ENCODE assay signal across 11 cellular contexts in the genomic region with DNA sequence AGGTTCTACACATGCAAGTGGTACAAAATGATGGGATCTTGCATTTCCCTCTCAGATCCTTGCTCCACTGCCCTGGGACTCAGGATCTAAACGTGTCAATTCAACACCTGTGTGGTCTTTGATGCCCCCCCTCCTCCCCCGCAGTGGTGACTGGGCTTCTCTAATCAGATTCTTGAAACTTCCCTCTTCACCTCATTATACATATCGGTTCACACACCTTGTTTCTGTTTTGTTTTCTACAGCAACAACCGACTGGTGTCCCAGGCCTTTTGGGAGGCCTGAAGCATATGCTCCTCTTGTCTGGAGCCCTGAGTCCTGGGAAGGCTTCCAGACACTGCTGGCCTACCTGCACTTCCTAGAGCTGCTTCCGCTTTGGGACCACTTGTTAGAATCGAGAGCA. TPM values are rescaled to one million over a fixed set of nuclear protein-coding genes. Genes with fewer than 3 reads are reported as not detected.
DNase-seq lines count a peak whose midpoint lies in the region; ATAC-seq, FAIRE-seq and TF ChIP-seq lines count a peak whose summit lies in the region.
"Had no signal": no experiment of that assay in that cellular context is flagged by ENCODE, and none has a peak within 500 bp of the region (broad histone marks: within the 10 kb centered on the region; RNA-seq: fewer than 3 reads in every experiment).

No MANE protein-coding gene starts in this region.

- ATAC-seq in T-helper 17 cell (no peak), right lobe of liver (no peak), upper lobe of left lung (ENCODE audit: low FRiP score in 2 of 2) (no peak)
- ATAC-seq: activated CD8-positive, alpha-beta memory T cell treated with anti-CD3 and anti-CD28 coated beads, Interleukin-2, amount 10 ng/mL, durations not matched to agents 7 days and 5 days had no signal

- H3K27me3 ChIP-seq in H7 (ENCODE audit: control insufficient read depth, insufficient read depth, low read length): no peaks in the 10 kb centered on the region
- H3K27me3 ChIP-seq in right lobe of liver: no peaks in the 10 kb centered on the region
- H3K27me3 ChIP-seq in upper lobe of left lung: no peaks in the 10 kb centered on the region
- H3K27me3 ChIP-seq: colonic mucosa had no signal

- H3K9me3 ChIP-seq in T-helper 17 cell (ENCODE audit: control insufficient read depth, low read length, poor library complexity, severe bottlenecking): no peaks in the 10 kb centered on the region
- H3K9me3 ChIP-seq in right lobe of liver: no peaks in the 10 kb centered on the region
- no peaks in the 10 kb centered on the region for H3K9me3 ChIP-seq in upper lobe of left lung
- H3K9me3 ChIP-seq: colonic mucosa had no signal

- no peak for TF ChIP-seq EP300 in upper lobe of left lung (IDR thresholded peaks at IDR 0.05)

- peaks cover 12% of the 10 kb centered on the region for H3K4me1 Mint-ChIP-seq in T-helper 17 cell

- no peaks in the 10 kb centered on the region for H3K4me1 ChIP-seq in right lobe of liver
- no peaks in the 10 kb centered on the region for H3K4me1 ChIP-seq in upper lobe of left lung
- H3K4me1 ChIP-seq: colonic mucosa had no signal

- WGBS in right lobe of liver (ENCODE audit: insufficient coverage, low coverage, low lambda C conversion rate, missing lambda C conversion rate): 43% methylated on average over 6 of the region's 6 CpGs
- WGBS in upper lobe of left lung, 2 donors: 50 to 56% methylated on average over 6 of the region's 6 CpGs

- intact Hi-C loops in right lobe of liver (cut with DNase I): no loop called here

- H3K27ac Mint-ChIP-seq in T-helper 17 cell: peak overlapping the region; percentile 32
- H3K27ac Mint-ChIP-seq: activated CD8-positive, alpha-beta memory T cell treated with anti-CD3 and anti-CD28 coated beads, Interleukin-2, amount 10 ng/mL, durations not matched to agents 7 days and 5 days had no signal

- no peak overlapping the region for H3K4me3 Mint-ChIP-seq in T-helper 17 cell
- H3K4me3 Mint-ChIP-seq: activated CD8-positive, alpha-beta memory T cell treated with anti-CD3 and anti-CD28 coated beads, Interleukin-2, amount 10 ng/mL, durations not matched to agents 7 days and 5 days had no signal

- no peak for TF ChIP-seq POLR2A in right lobe of liver (IDR thresholded peaks at IDR 0.05)
- no peak for TF ChIP-seq POLR2A in upper lobe of left lung (IDR thresholded peaks at IDR 0.05)

- no peak overlapping the region for H3K27ac ChIP-seq in right lobe of liver
- H3K27ac ChIP-seq in upper lobe of left lung: no peak overlapping the region
- H3K27ac ChIP-seq: colonic mucosa had no signal

- H3K36me3 ChIP-seq in H7 (replicated peaks; ENCODE audit: control insufficient read depth, insufficient read depth, low read length): no peaks in the 10 kb centered on the region
- no peaks in the 10 kb centered on the region for H3K36me3 ChIP-seq in right lobe of liver
- no peaks in the 10 kb centered on the region for H3K36me3 ChIP-seq in upper lobe of left lung
- H3K36me3 ChIP-seq: colonic mucosa had no signal

- TF ChIP-seq CTCF in right lobe of liver (IDR thresholded peaks at IDR 0.05): no peak
- TF ChIP-seq CTCF in upper lobe of left lung (IDR thresholded peaks at IDR 0.05): no peak

- peak; percentile 98 for FAIRE-seq in GM19239 (lab: Jason Lieb, UNC)

- DNase-seq in GM19239 (ENCODE audit: insufficient read length, low spot score) (peak; percentile 19), H7 (peak; percentile 13), T-helper 17 cell (no peak), HPDE6-E6E7 (ENCODE audit: extremely low spot score) (no peak), right lobe of liver (no peak), upper lobe of left lung (no peak)
- peak; percentile 19 for DNase-seq in stimulated activated CD4-positive, alpha-beta T cell treated with anti-CD3 and anti-CD28 coated beads, Interleukin-2, amount 100 ng/mL, for 4 hours (ENCODE audit: low read depth)
- DNase-seq: activated CD8-positive, alpha-beta memory T cell treated with anti-CD3 and anti-CD28 coated beads, Interleukin-2, amount 10 ng/mL, durations not matched to agents 7 days and 5 days; colonic mucosa; GDM1; hypothalamus had no signal

- H3K27me3 Mint-ChIP-seq in T-helper 17 cell: no peaks in the 10 kb centered on the region
- H3K27me3 Mint-ChIP-seq: activated CD8-positive, alpha-beta memory T cell treated with anti-CD3 and anti-CD28 coated beads, Interleukin-2, amount 10 ng/mL, durations not matched to agents 7 days and 5 days had no signal

- H3K4me3 ChIP-seq in H7 (ENCODE audit: insufficient read depth, low read depth, low read length): no peak overlapping the region
- H3K4me3 ChIP-seq in right lobe of liver: no peak overlapping the region
- no peak overlapping the region for H3K4me3 ChIP-seq in upper lobe of left lung
- H3K4me3 ChIP-seq: colonic mucosa had no signal

- peaks cover 9% of the 10 kb centered on the region for H3K36me3 Mint-ChIP-seq in T-helper 17 cell (ENCODE audit: low read depth)

RNA-seq across cellular contexts. Expression of a gene that starts 20.0 kb away (rescaled TPM):
- 2.8 and 11.5 TPM in 2 replicates for total RNA-seq in H7 (2014; rRNA removed; shearing (Covaris generic))
- 10 to 100 TPM; 14.5 to 30.0 TPM for total RNA-seq in T-helper 17 cell
- total RNA-seq in right lobe of liver: under 1 TPM; 0.25 to 0.86 (median 0.37) TPM
- total RNA-seq in upper lobe of left lung: 10 to 100 TPM in 1 of 6 donors, 1 to 10 TPM in 5; 2.8 to 11.4 (median 5.2) TPM

Comparison
In these comparisons a context has a peak if more than half of its experiments do, and no peak if none do; other contexts are left out.
1. DNase-seq: peak in GM19239 (single experiment), H7 (single experiment) and stimulated activated CD4-positive, alpha-beta T cell treated with anti-CD3 and anti-CD28 coated beads, Interleukin-2, amount 100 ng/mL, for 4 hours (single experiment); none in T-helper 17 cell (0 of 3), HPDE6-E6E7 (single experiment), right lobe of liver (0 of 3) and upper lobe of left lung (0 of 2).